ENCODE assay signal across 21 cellular contexts in the genomic region with DNA sequence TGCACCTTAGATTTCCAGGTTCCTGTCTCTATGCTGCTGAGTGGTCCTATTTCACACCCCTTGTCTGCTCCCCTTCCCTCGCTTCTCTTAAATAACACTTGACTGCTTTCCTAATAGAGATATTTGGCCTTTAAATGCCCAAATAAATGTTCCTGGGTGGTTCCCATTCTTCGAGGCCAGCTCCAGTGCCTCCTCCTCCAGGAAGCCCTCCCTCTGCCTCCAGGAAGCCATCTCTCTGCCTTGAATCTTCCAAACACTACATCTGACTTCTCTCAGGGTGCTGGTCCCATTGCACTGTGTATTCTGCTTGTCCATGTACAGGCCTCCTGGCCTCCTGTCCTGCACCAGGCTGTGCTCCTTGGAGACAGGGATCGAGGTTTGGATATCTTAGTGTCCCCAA. TPM values are rescaled to one million over a fixed set of nuclear protein-coding genes. Genes with fewer than 3 reads are reported as not detected.
"Had no signal": no experiment of that assay in that cellular context is flagged by ENCODE, and none has a peak within 500 bp of the region (broad histone marks: within the 10 kb centered on the region; RNA-seq: fewer than 3 reads in every experiment).

No MANE protein-coding gene starts in this region.

- H3K4me3 Mint-ChIP-seq: naive B cell; nephron; stimulated activated naive B cell treated with anti-CD40 and anti-IgM and Interleukin-4, amounts not matched to agents 10 μg/mL and 1 μg/mL and 100 μg/mL, for 72 hours; stimulated activated naive CD8-positive, alpha-beta T cell treated with anti-CD3 and anti-CD28 coated beads, Interleukin-15, amount 100 ng/mL, for 72 hours had no signal

- H3K27me3 Mint-ChIP-seq: naive B cell; stimulated activated naive B cell treated with anti-CD40 and anti-IgM and Interleukin-4, amounts not matched to agents 10 μg/mL and 1 μg/mL and 100 μg/mL, for 72 hours; stimulated activated naive CD8-positive, alpha-beta T cell treated with anti-CD3 and anti-CD28 coated beads, Interleukin-15, amount 100 ng/mL, for 72 hours had no signal

- H3K27me3 ChIP-seq: esophagus muscularis mucosa, gastrocnemius medialis, heart right ventricle, pancreas, right lobe of liver, testis, tibial nerve had no signal

- H3K27ac Mint-ChIP-seq: nephron; stimulated activated naive B cell treated with anti-CD40 and anti-IgM and Interleukin-4, amounts not matched to agents 10 μg/mL and 1 μg/mL and 100 μg/mL, for 72 hours had no signal

- FAIRE-seq: islet of Langerhans, pancreas had no signal

- H3K4me1 ChIP-seq: esophagus muscularis mucosa, pancreas, prostate gland, right lobe of liver, testis, tibial nerve had no signal

- H3K36me3 ChIP-seq: gastrocnemius medialis, pancreas, prostate gland, right lobe of liver had no signal

- H3K9me3 Mint-ChIP-seq: naive B cell; nephron; stimulated activated naive CD8-positive, alpha-beta T cell treated with anti-CD3 and anti-CD28 coated beads, Interleukin-15, amount 100 ng/mL, for 72 hours had no signal

- H3K4me1 Mint-ChIP-seq: nephron; stimulated activated naive CD8-positive, alpha-beta T cell treated with anti-CD3 and anti-CD28 coated beads, Interleukin-15, amount 100 ng/mL, for 72 hours had no signal

- DNase-seq: effector memory CD4-positive, alpha-beta T cell; gastrocnemius medialis; heart right ventricle; hypothalamus; mammary epithelial cell; naive B cell; occipital lobe; pancreas; stimulated activated CD4-positive, alpha-beta T cell treated with anti-CD3 and anti-CD28 coated beads, Interleukin-4, amount 100 ng/mL, for 1 hour; stimulated activated CD8-positive, alpha-beta memory T cell treated with anti-CD3 and anti-CD28 coated beads, Interleukin-4, amount 100 ng/mL, for 48 hours; stimulated activated naive B cell treated with anti-CD40 and anti-IgM and Interleukin-4, amounts not matched to agents 10 μg/mL and 1 μg/mL and 100 μg/mL, for 72 hours; stimulated activated naive CD8-positive, alpha-beta T cell treated with anti-CD3 and anti-CD28 coated beads, Interleukin-15, amount 100 ng/mL, for 72 hours; testis had no signal

- ATAC-seq: gastrocnemius medialis; heart right ventricle; left lobe of liver; pancreas; right lobe of liver; stimulated activated naive B cell treated with anti-CD40 and anti-IgM and Interleukin-4, amounts not matched to agents 10 μg/mL and 1 μg/mL and 100 μg/mL, for 72 hours; stimulated activated naive CD8-positive, alpha-beta T cell treated with anti-CD3 and anti-CD28 coated beads, Interleukin-15, amount 100 ng/mL, for 72 hours had no signal

- H3K4me3 ChIP-seq: esophagus muscularis mucosa, gastrocnemius medialis, heart right ventricle, pancreas, prostate gland, right lobe of liver, testis, tibial nerve had no signal

- H3K27ac ChIP-seq: epithelial cell of prostate, esophagus muscularis mucosa, gastrocnemius medialis, heart right ventricle, pancreas, prostate gland, right lobe of liver, testis, tibial nerve had no signal

- H3K9me3 ChIP-seq: esophagus muscularis mucosa, gastrocnemius medialis, heart right ventricle, pancreas, prostate gland, right lobe of liver, testis, tibial nerve had no signal

RNA-seq across cellular contexts. Expression of a gene that starts 30.8 kb away (rescaled TPM):
- total RNA-seq: gastrocnemius medialis, left lobe of liver, tibial nerve had no signal
